18 cellular contexts compared by ENCODE assay signal in genomic region chr19:19439083-19439482, GRCh38. TPM values are rescaled to one million over a fixed set of nuclear protein-coding genes. Genes with fewer than 3 reads are reported as not detected.
DNase-seq lines count a peak whose midpoint lies in the region; ATAC-seq lines count a peak whose summit lies in the region.
"Had no signal": no experiment of that assay in that cellular context is flagged by ENCODE, and none has a peak within 500 bp of the region (broad histone marks: within the 10 kb centered on the region; RNA-seq: fewer than 3 reads in every experiment).

No MANE protein-coding gene starts in this region.

- H3K4me1 Mint-ChIP-seq in activated naive CD4-positive, alpha-beta T cell treated with anti-CD3 and anti-CD28 coated beads, Interleukin-2, amount 10 ng/mL, durations not matched to agents 7 days and 5 days = peaks cover 25% of the 10 kb centered on the region
- H3K4me1 Mint-ChIP-seq in T-cell = peaks cover 63 to 72% (median 69%) of the 10 kb centered on the region in 3 donors
- peaks cover 88% of the 10 kb centered on the region for H3K4me1 Mint-ChIP-seq in stimulated activated naive CD8-positive, alpha-beta T cell treated with anti-CD3 and anti-CD28 coated beads, Interleukin-15, amount 100 ng/mL, for 72 hours

- H3K4me3 Mint-ChIP-seq in activated naive CD4-positive, alpha-beta T cell treated with anti-CD3 and anti-CD28 coated beads, Interleukin-2, amount 10 ng/mL, durations not matched to agents 7 days and 5 days = no peak overlapping the region
- no peak overlapping the region for H3K4me3 Mint-ChIP-seq in T-cell
- no peak overlapping the region for H3K4me3 Mint-ChIP-seq in stimulated activated naive CD8-positive, alpha-beta T cell treated with anti-CD3 and anti-CD28 coated beads, Interleukin-15, amount 100 ng/mL, for 72 hours
- H3K4me3 Mint-ChIP-seq: HFFc6, memory B cell had no signal

- no peak for ATAC-seq in activated naive CD4-positive, alpha-beta T cell treated with anti-CD3 and anti-CD28 coated beads, Interleukin-2, amount 50 U/mL, for 72 hours
- ATAC-seq in T-cell (replicated peaks in 1 of 4) (no peak), left colon (peak; percentile 18), HG02870 (IDR thresholded peaks at IDR 0.05; ENCODE audit: unreplicated experiment) (no peak)
- no peak for ATAC-seq in stimulated activated naive CD8-positive, alpha-beta T cell treated with anti-CD3 and anti-CD28 coated beads, Interleukin-15, amount 100 ng/mL, for 72 hours
- ATAC-seq: body of pancreas, SK-N-SH treated with all-trans-retinoic acid at 6 μM for 48 hours had no signal

- DNase-seq in activated naive CD4-positive, alpha-beta T cell treated with anti-CD3 and anti-CD28 coated beads, Interleukin-2, amount 50 U/mL, for 72 hours (ENCODE audit: low spot score in 2 of 2) = no peak
- DNase-seq in activated naive CD4-positive, alpha-beta T cell treated with anti-CD3 and anti-CD28 coated beads, Interleukin-2, amount 10 ng/mL, durations not matched to agents 7 days and 5 days = no peak
- DNase-seq in T-cell = no peak
- no peak for DNase-seq in left colon
- DNase-seq in stimulated activated naive CD8-positive, alpha-beta T cell treated with anti-CD3 and anti-CD28 coated beads, Interleukin-15, amount 100 ng/mL, for 72 hours = no peak
- no peak for DNase-seq in activated effector memory CD4-positive, alpha-beta T cell treated with anti-CD3 and anti-CD28 coated beads, Interleukin-2, amount 50 U/mL, for 16 hours
- DNase-seq: activated T-cell treated with anti-CD3 and anti-CD28 coated beads, Interleukin-2, amount 50 U/mL, for 48 hours; body of pancreas; effector CD4-positive, alpha-beta T cell; foreskin melanocyte; HFFc6; NCI-H1105 treated with DMSO at 0.1 percent for 48 hours; NCI-H2081; NCI-H82; occipital lobe had no signal

- H3K27me3 Mint-ChIP-seq in activated naive CD4-positive, alpha-beta T cell treated with anti-CD3 and anti-CD28 coated beads, Interleukin-2, amount 10 ng/mL, durations not matched to agents 7 days and 5 days = no peaks in the 10 kb centered on the region
- H3K27me3 Mint-ChIP-seq in T-cell = no peaks in the 10 kb centered on the region
- no peaks in the 10 kb centered on the region for H3K27me3 Mint-ChIP-seq in stimulated activated naive CD8-positive, alpha-beta T cell treated with anti-CD3 and anti-CD28 coated beads, Interleukin-15, amount 100 ng/mL, for 72 hours
- H3K27me3 Mint-ChIP-seq: memory B cell had no signal

- peak overlapping the region; percentile 42 to 83 for H3K27ac Mint-ChIP-seq in activated naive CD4-positive, alpha-beta T cell treated with anti-CD3 and anti-CD28 coated beads, Interleukin-2, amount 50 U/mL, for 72 hours
- no peak overlapping the region for H3K27ac Mint-ChIP-seq in activated naive CD4-positive, alpha-beta T cell treated with anti-CD3 and anti-CD28 coated beads, Interleukin-2, amount 10 ng/mL, durations not matched to agents 7 days and 5 days
- H3K27ac Mint-ChIP-seq in T-cell = peak overlapping the region; percentile 18 to 70
- peak overlapping the region; percentile 31 to 55 for H3K27ac Mint-ChIP-seq in stimulated activated naive CD8-positive, alpha-beta T cell treated with anti-CD3 and anti-CD28 coated beads, Interleukin-15, amount 100 ng/mL, for 72 hours
- H3K27ac Mint-ChIP-seq: HFFc6 had no signal

- POLR2A ChIA-PET in T-cell (lab: Charles Lee) = no interaction called here

- intact Hi-C loops in left colon (cut with DNase I, micrococcal nuclease) = no loop called here

- H3K36me3 Mint-ChIP-seq in activated naive CD4-positive, alpha-beta T cell treated with anti-CD3 and anti-CD28 coated beads, Interleukin-2, amount 50 U/mL, for 72 hours = peaks cover 5 to 26% of the 10 kb centered on the region in 2 donors
- peaks cover 30% of the 10 kb centered on the region for H3K36me3 Mint-ChIP-seq in activated naive CD4-positive, alpha-beta T cell treated with anti-CD3 and anti-CD28 coated beads, Interleukin-2, amount 10 ng/mL, durations not matched to agents 7 days and 5 days
- H3K36me3 Mint-ChIP-seq in T-cell = peaks cover 15% of the 10 kb centered on the region

- peaks cover 0 to 11% of the 10 kb centered on the region in 2 donors for H3K9me3 Mint-ChIP-seq in activated naive CD4-positive, alpha-beta T cell treated with anti-CD3 and anti-CD28 coated beads, Interleukin-2, amount 50 U/mL, for 72 hours
- H3K9me3 Mint-ChIP-seq in activated naive CD4-positive, alpha-beta T cell treated with anti-CD3 and anti-CD28 coated beads, Interleukin-2, amount 10 ng/mL, durations not matched to agents 7 days and 5 days = no peaks in the 10 kb centered on the region
- no peaks in the 10 kb centered on the region for H3K9me3 Mint-ChIP-seq in T-cell
- peaks cover 0 to 11% of the 10 kb centered on the region in 2 donors for H3K9me3 Mint-ChIP-seq in stimulated activated naive CD8-positive, alpha-beta T cell treated with anti-CD3 and anti-CD28 coated beads, Interleukin-15, amount 100 ng/mL, for 72 hours
- H3K9me3 Mint-ChIP-seq: HFFc6, memory B cell had no signal

- CTCF ChIA-PET in activated naive CD4-positive, alpha-beta T cell treated with anti-CD3 and anti-CD28 coated beads, Interleukin-2, amount 10 ng/mL, durations not matched to agents 7 days and 5 days (lab: Charles Lee) = no interaction called here
- CTCF ChIA-PET in T-cell (lab: Charles Lee) = no interaction called here

RNA-seq across cellular contexts. Expression of gene GATAD2A, which starts 33.6 kb away (rescaled TPM):
- total RNA-seq in activated naive CD4-positive, alpha-beta T cell treated with anti-CD3 and anti-CD28 coated beads, Interleukin-2, amount 50 U/mL, for 72 hours = 100 to 1,000 TPM; 122 to 134 TPM
- 100 to 1,000 TPM; 114 to 144 (median 133) TPM for total RNA-seq in T-cell
- 100 to 1,000 TPM; 104 to 135 TPM for total RNA-seq in left colon
